ENCODE assay signal across 9 cellular contexts in genomic region chr7:1883031-1883761, GRCh38.
A peak's percentile ranks its signal among the peaks of the same experiment; 100 is the strongest.
DNase-seq lines count a peak whose midpoint lies in the region; ATAC-seq and TF ChIP-seq lines count a peak whose summit lies in the region.
"Had no signal": no experiment of that assay in that cellular context is flagged by ENCODE, and none has a peak within 500 bp of the region (broad histone marks: within the 10 kb centered on the region; RNA-seq: fewer than 3 reads in every experiment).

No MANE protein-coding gene starts in this region.

- no peak overlapping the region for H2BK20ac ChIP-seq in IMR-90 (ENCODE audit: low read depth, low read length)

- H3K56ac ChIP-seq in IMR-90 (ENCODE audit: extremely low read depth, insufficient read depth, low read length), result no peak overlapping the region

- H2BK15ac ChIP-seq in IMR-90 (ENCODE audit: low read depth, low read length), result no peak overlapping the region

- H4K5ac ChIP-seq in IMR-90 (ENCODE audit: low read depth, low read length), result no peak overlapping the region

- H2BK120ac ChIP-seq in IMR-90 (ENCODE audit: low read depth, low read length), result peak overlapping the region; percentile 35; the same call in 1 of the 2 replicates

- intact Hi-C loops in IMR-90 (cut with micrococcal nuclease) (no loop called here), head of caudate nucleus (cut with DNase I) (no loop called here)

- no peak for TF ChIP-seq CTCF in IMR-90 (conservative IDR thresholded peaks at IDR 0.05; ENCODE audit: low read depth, low read length)
- TF ChIP-seq CTCF in kidney epithelial cell (IDR thresholded peaks at IDR 0.05; ENCODE audit: insufficient read depth, low read length, poor library complexity, severe bottlenecking), result no peak

- H3K27me3 ChIP-seq in IMR-90 (ENCODE audit: control insufficient read depth, insufficient read depth, low read length), result no peaks in the 10 kb centered on the region
- no peaks in the 10 kb centered on the region for H3K27me3 ChIP-seq in adipocyte (replicated peaks; ENCODE audit: control insufficient read depth, insufficient read depth, low read length)
- H3K27me3 ChIP-seq in kidney epithelial cell (ENCODE audit: control insufficient read depth, insufficient read depth, low read length), result no peaks in the 10 kb centered on the region
- H3K27me3 ChIP-seq: sigmoid colon had no signal

- H3K9me3 ChIP-seq in IMR-90 (ENCODE audit: control insufficient read depth, insufficient read depth, low read length), result no peaks in the 10 kb centered on the region
- no peaks in the 10 kb centered on the region for H3K9me3 ChIP-seq in adipocyte (ENCODE audit: control insufficient read depth, low read length)
- H3K9me3 ChIP-seq: sigmoid colon had no signal

- H3K9ac ChIP-seq in IMR-90 (ENCODE audit: low read depth, low read length), result no peak overlapping the region
- H3K9ac ChIP-seq in adipocyte (ENCODE audit: low read length), result no peak overlapping the region

- no peak overlapping the region for H2BK5ac ChIP-seq in IMR-90 (ENCODE audit: low read depth, low read length, poor library complexity, severe bottlenecking)

- no peak overlapping the region for H4K91ac ChIP-seq in IMR-90 (ENCODE audit: insufficient read depth, low read depth, low read length)

- peak; percentile 18 for DNase-seq in COLO668 (lab: John Stamatoyannopoulos, UW; ENCODE audit: unreplicated experiment)
- DNase-seq in IMR-90, result peak; percentile 82
- peak; percentile 76 for DNase-seq in adipocyte (ENCODE audit: low read depth)
- peak; percentile 81 for DNase-seq in kidney epithelial cell (ENCODE audit: low read depth)
- no peak for DNase-seq in head of caudate nucleus
- DNase-seq in stimulated activated naive CD4-positive, alpha-beta T cell treated with Interleukin-2 at 50 U/mL for 16 hours (lab: John Stamatoyannopoulos, UW), result no peak
- DNase-seq: sigmoid colon had no signal

- peaks cover 11% of the 10 kb centered on the region for H4K20me1 ChIP-seq in IMR-90 (ENCODE audit: insufficient read depth, low read length)

- H3K18ac ChIP-seq in IMR-90 (ENCODE audit: low read depth, low read length), result no peak overlapping the region

- peaks cover 22% of the 10 kb centered on the region for H3K9me1 ChIP-seq in IMR-90 (ENCODE audit: insufficient read depth, low read length)

- TF ChIP-seq POLR2A in IMR-90 (IDR thresholded peaks at IDR 0.05; ENCODE audit: low read depth, low read length), result no peak

- no peak overlapping the region for H3K14ac ChIP-seq in IMR-90 (replicated peaks; ENCODE audit: low read depth, low read length)

- no peak overlapping the region for H4K8ac ChIP-seq in IMR-90 (ENCODE audit: low read depth in 2 of 2, low read length in 2 of 2)

- peak overlapping the region; percentile 5 for H2AFZ ChIP-seq in IMR-90 (replicated peaks; ENCODE audit: low read length, poor library complexity)

- H3K23ac ChIP-seq in IMR-90 (ENCODE audit: low read depth, low read length), result no peak overlapping the region

- H3K36me3 ChIP-seq in IMR-90 (ENCODE audit: control insufficient read depth, insufficient read depth, low read length), result peaks cover under 1% of the 10 kb centered on the region
- peaks cover 15% of the 10 kb centered on the region for H3K36me3 ChIP-seq in adipocyte (ENCODE audit: control insufficient read depth, insufficient read depth, low read length, severe bottlenecking)
- H3K36me3 ChIP-seq in kidney epithelial cell (ENCODE audit: control insufficient read depth, insufficient read depth, low read length), result no peaks in the 10 kb centered on the region

- POLR2A ChIA-PET in IMR-90 (lab: Charles Lee; ENCODE audit: unreplicated experiment), result interaction anchor here (0.6 to 0.7 kb wide), 3 partner anchors 12 to 156 kb away, joined by 3 to 10 read pairs (median 3); no protein-coding TSS in a partner anchor

- H3K4ac ChIP-seq in IMR-90 (ENCODE audit: low read depth, low read length), result peak overlapping the region; percentile 46

- 93% methylated on average over 4 of the region's 18 CpGs; no CpG with 5 or more reads in 1 of the 2 experiments for WGBS in IMR-90 (ENCODE audit: extremely low coverage in 2 of 2, insufficient read length in 1 of 2), 2 experiments

- in situ Hi-C loops in IMR-90 (cut with MboI; ENCODE audit: low sequenced_read_pairs), result no loop called here

- dilution Hi-C loops in IMR-90 (cut with HindIII; ENCODE audit: low sequenced_read_pairs, unreplicated experiment), result no loop called here

- no peak for TF ChIP-seq RAD21 in IMR-90 (IDR thresholded peaks at IDR 0.05; ENCODE audit: low read length)

- H3K79me1 ChIP-seq in IMR-90 (ENCODE audit: low read depth in 1 of 2, low read length in 2 of 2), result peaks cover 0 to 21% of the 10 kb centered on the region in 2 experiments; a peak in 3 of 4 replicates

- H3K27ac ChIP-seq in IMR-90 (ENCODE audit: insufficient read depth, low read length), result no peak overlapping the region; the same call in 1 of the 2 replicates
- H3K27ac ChIP-seq: sigmoid colon had no signal

- CTCF ChIA-PET in IMR-90 (lab: Yijun Ruan, JAX), result no interaction called here

- H3K4me2 ChIP-seq in IMR-90 (ENCODE audit: low read depth, low read length), result peak overlapping the region; percentile 19; the same call in 1 of the 2 replicates

- H3K4me1 ChIP-seq in IMR-90 (ENCODE audit: control insufficient read depth, insufficient read depth, low read length) (peaks cover 17% of the 10 kb centered on the region), adipocyte (ENCODE audit: control insufficient read depth, insufficient read depth, low read length) (peaks cover 17% of the 10 kb centered on the region)

- no TSS peak for BruUV-seq in IMR-90 (replicated peaks; lab: Mats Ljungman, UMichigan)

- peak overlapping the region; percentile 52 for H2AK9ac ChIP-seq in IMR-90 (replicated peaks; ENCODE audit: low read depth, low read length, poor library complexity)

- ATAC-seq in IMR-90 (ENCODE audit: low read depth), result peak; percentile 97
- no peak for ATAC-seq in GM19397 (IDR thresholded peaks at IDR 0.05; ENCODE audit: unreplicated experiment)
- no peak for ATAC-seq in HG02938 (IDR thresholded peaks at IDR 0.05; ENCODE audit: unreplicated experiment)

- H3K4me3 ChIP-seq in IMR-90 (ENCODE audit: insufficient read depth, low read depth, low read length), result no peak overlapping the region
- H3K4me3 ChIP-seq in adipocyte (ENCODE audit: low read length), result no peak overlapping the region
- H3K4me3 ChIP-seq in kidney epithelial cell (ENCODE audit: low read depth, low read length), result no peak overlapping the region
- H3K4me3 ChIP-seq: sigmoid colon had no signal

- peak overlapping the region; percentile 64 for H2AK5ac ChIP-seq in IMR-90 (ENCODE audit: low read depth, low read length)

TF ChIP-seq in IMR-90, 13 proteins besides CTCF, POLR2A, EP300 and RAD21:
- no peak for TF ChIP-seq CHD1 (IDR thresholded peaks at IDR 0.05; ENCODE audit: low read depth, low read length)
- TF ChIP-seq RCOR1 (IDR thresholded peaks at IDR 0.05; ENCODE audit: insufficient replicate concordance, low read length), result peak; percentile 79
- peak; percentile 94 for TF ChIP-seq FOS (IDR thresholded peaks at IDR 0.05; ENCODE audit: low read depth, low read length)
- no peak for TF ChIP-seq CEBPB (IDR thresholded peaks at IDR 0.05; ENCODE audit: low read depth, low read length)
- TF ChIP-seq USF2 (IDR thresholded peaks at IDR 0.05; ENCODE audit: low read depth, low read length), result no peak
- peak; percentile 14; the same call in 1 of the 2 replicates for TF ChIP-seq SMC3 (IDR thresholded peaks at IDR 0.05; ENCODE audit: low read depth, low read length)
- TF ChIP-seq MXI1 (IDR thresholded peaks at IDR 0.05; ENCODE audit: borderline replicate concordance, low read depth, low read length), result no peak
- no peak for TF ChIP-seq NFE2L2 (IDR thresholded peaks at IDR 0.05; ENCODE audit: low read depth, low read length)
- peak; percentile 61 for TF ChIP-seq MAZ (IDR thresholded peaks at IDR 0.05; ENCODE audit: borderline replicate concordance, low read depth, low read length)
- peak; percentile 67 for TF ChIP-seq BHLHE40 (IDR thresholded peaks at IDR 0.05; ENCODE audit: low read depth, low read length)

Comparison
In these comparisons a context has a peak if more than half of its experiments do, and no peak if none do; other contexts are left out.
1. DNase-seq: peak in COLO668 (single experiment), IMR-90 (single experiment), adipocyte (single experiment) and kidney epithelial cell (single experiment); none in head of caudate nucleus (0 of 42) and stimulated activated naive CD4-positive, alpha-beta T cell treated with Interleukin-2 at 50 U/mL for 16 hours (single experiment).